ENCODE assay signal across 10 cellular contexts in the genomic region with DNA sequence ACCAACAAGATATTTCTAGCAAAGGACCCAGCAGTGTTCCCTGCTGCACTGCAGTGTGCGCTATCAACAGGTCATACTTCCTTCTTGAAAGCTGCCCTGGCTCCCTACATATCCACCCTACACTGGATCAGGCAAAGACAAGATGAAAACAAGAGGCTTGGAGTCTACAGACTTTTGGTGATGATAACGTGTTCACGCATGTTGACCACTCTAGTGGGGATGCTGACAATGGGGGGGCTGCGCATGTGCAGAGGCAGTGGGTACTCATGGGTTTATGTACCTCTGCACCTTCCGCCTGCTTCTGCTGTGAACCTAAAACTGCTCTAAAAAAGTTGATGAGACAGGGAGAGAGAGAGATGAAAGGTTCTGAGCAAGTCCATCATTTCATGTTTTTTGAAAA. TPM values are rescaled to one million over a fixed set of nuclear protein-coding genes. Genes with fewer than 3 reads are reported as not detected.
DNase-seq lines count a peak whose midpoint lies in the region; ATAC-seq and TF ChIP-seq lines count a peak whose summit lies in the region.
"Had no signal": no experiment of that assay in that cellular context is flagged by ENCODE, and none has a peak within 500 bp of the region (broad histone marks: within the 10 kb centered on the region; RNA-seq: fewer than 3 reads in every experiment).

No MANE protein-coding gene starts in this region.

- H3K4me3 Mint-ChIP-seq in activated CD4-positive, alpha-beta T cell treated with anti-CD3 and anti-CD28 coated beads, Interleukin-2, amount 10 ng/mL, durations not matched to agents 24 days and 14 days, result peak overlapping the region; percentile 92
- H3K4me3 Mint-ChIP-seq in activated T-helper 2 cell treated with anti-CD3 and anti-CD28 coated beads, Interferon-gamma antibody, Interleukin-2, Interleukin-4, amounts not matched to agents 10 μg/mL and 5 μg/mL and 100 μg/mL, durations not matched to agents 14 hours and 24 hours and 36 hours (ENCODE audit: low read depth), result peak overlapping the region; percentile 98

- peak overlapping the region in 4 of 5 donors; percentile 64 to 100 (median 82) for H3K27ac ChIP-seq in stomach
- H3K27ac ChIP-seq: parathyroid adenoma had no signal

- H3K27me3 Mint-ChIP-seq in activated CD4-positive, alpha-beta T cell treated with anti-CD3 and anti-CD28 coated beads, Interleukin-2, amount 10 ng/mL, durations not matched to agents 24 days and 14 days, result no peaks in the 10 kb centered on the region
- H3K27me3 Mint-ChIP-seq in activated T-helper 2 cell treated with anti-CD3 and anti-CD28 coated beads, Interferon-gamma antibody, Interleukin-2, Interleukin-4, amounts not matched to agents 10 μg/mL and 5 μg/mL and 100 μg/mL, durations not matched to agents 14 hours and 24 hours and 36 hours (ENCODE audit: low read depth), result no peaks in the 10 kb centered on the region

- TF ChIP-seq POLR2A in stomach (IDR thresholded peaks at IDR 0.05), result no peak

- H3K9me3 Mint-ChIP-seq in activated CD4-positive, alpha-beta T cell treated with anti-CD3 and anti-CD28 coated beads, Interleukin-2, amount 10 ng/mL, durations not matched to agents 24 days and 14 days, result no peaks in the 10 kb centered on the region
- no peaks in the 10 kb centered on the region for H3K9me3 Mint-ChIP-seq in activated T-helper 2 cell treated with anti-CD3 and anti-CD28 coated beads, Interferon-gamma antibody, Interleukin-2, Interleukin-4, amounts not matched to agents 10 μg/mL and 5 μg/mL and 100 μg/mL, durations not matched to agents 14 hours and 24 hours and 36 hours

- no peak for TF ChIP-seq EP300 in stomach (IDR thresholded peaks at IDR 0.05)

- H3K27ac Mint-ChIP-seq in activated CD4-positive, alpha-beta T cell treated with anti-CD3 and anti-CD28 coated beads, Interleukin-2, amount 10 ng/mL, durations not matched to agents 24 days and 14 days, result peak overlapping the region; percentile 77
- H3K27ac Mint-ChIP-seq in activated T-helper 2 cell treated with anti-CD3 and anti-CD28 coated beads, Interferon-gamma antibody, Interleukin-2, Interleukin-4, amounts not matched to agents 10 μg/mL and 5 μg/mL and 100 μg/mL, durations not matched to agents 14 hours and 24 hours and 36 hours, result peak overlapping the region; percentile 53

- peaks cover 97% of the 10 kb centered on the region for H3K36me3 Mint-ChIP-seq in activated CD4-positive, alpha-beta T cell treated with anti-CD3 and anti-CD28 coated beads, Interleukin-2, amount 10 ng/mL, durations not matched to agents 24 days and 14 days (ENCODE audit: low read depth)
- peaks cover 94% of the 10 kb centered on the region for H3K36me3 Mint-ChIP-seq in activated T-helper 2 cell treated with anti-CD3 and anti-CD28 coated beads, Interferon-gamma antibody, Interleukin-2, Interleukin-4, amounts not matched to agents 10 μg/mL and 5 μg/mL and 100 μg/mL, durations not matched to agents 14 hours and 24 hours and 36 hours (ENCODE audit: low read depth)

- peaks cover 42 to 77% (median 58%) of the 10 kb centered on the region in 4 donors for H3K4me1 ChIP-seq in stomach

- no peak for DNase-seq in activated CD4-positive, alpha-beta T cell treated with anti-CD3 and anti-CD28 coated beads, Interleukin-2, amount 10 ng/mL, durations not matched to agents 24 days and 14 days
- DNase-seq in activated CD4-positive, alpha-beta T cell treated with anti-CD3 and anti-CD28 coated beads, Interleukin-2, amount 50 U/mL, for 1 hour, result no peak
- DNase-seq in activated T-helper 2 cell treated with anti-CD3 and anti-CD28 coated beads, Interferon-gamma antibody, Interleukin-2, Interleukin-4, amounts not matched to agents 10 μg/mL and 5 μg/mL and 100 μg/mL, durations not matched to agents 14 hours and 24 hours and 36 hours (ENCODE audit: low spot score), result no peak
- DNase-seq in stomach (no peak), HPDE6-E6E7 (ENCODE audit: extremely low spot score) (no peak), inferior parietal cortex (ENCODE audit: extremely low spot score) (no peak)
- DNase-seq: effector CD8-positive, alpha-beta T cell had no signal

- H3K36me3 ChIP-seq in stomach, result peaks cover 65 to 78% (median 71%) of the 10 kb centered on the region in 4 donors

- H3K4me3 ChIP-seq in iPS-18c (ENCODE audit: insufficient read depth, low read depth, low read length) (peak overlapping the region; percentile 26; the same call in 1 of the 2 replicates), stomach (peak overlapping the region in 2 of 4 donors; percentile 11 to 20)

- no peaks in the 10 kb centered on the region for H3K27me3 ChIP-seq in stomach

- ATAC-seq in GM18870 (IDR thresholded peaks at IDR 0.05; ENCODE audit: unreplicated experiment), result no peak

- no peak for TF ChIP-seq CTCF in stomach (IDR thresholded peaks at IDR 0.05)

- peaks cover 61% of the 10 kb centered on the region for H3K4me1 Mint-ChIP-seq in activated CD4-positive, alpha-beta T cell treated with anti-CD3 and anti-CD28 coated beads, Interleukin-2, amount 10 ng/mL, durations not matched to agents 24 days and 14 days
- H3K4me1 Mint-ChIP-seq in activated T-helper 2 cell treated with anti-CD3 and anti-CD28 coated beads, Interferon-gamma antibody, Interleukin-2, Interleukin-4, amounts not matched to agents 10 μg/mL and 5 μg/mL and 100 μg/mL, durations not matched to agents 14 hours and 24 hours and 36 hours (ENCODE audit: low read depth), result peaks cover 54% of the 10 kb centered on the region

- H3K9me3 ChIP-seq in iPS-18c (ENCODE audit: control insufficient read depth, insufficient read depth, low read length) (no peaks in the 10 kb centered on the region), stomach (no peaks in the 10 kb centered on the region)

- WGBS in stomach, 5 donors, result 87 to 91% (median 88%) methylated on average over 5 of the region's 5 CpGs

- intact Hi-C loops in activated CD4-positive, alpha-beta T cell treated with anti-CD3 and anti-CD28 coated beads, Interleukin-2, amount 10 ng/mL, durations not matched to agents 24 days and 14 days (cut with micrococcal nuclease), result loop anchor here (2.0 to 5.0 kb wide), 2 partner anchors 14 to 114 kb away; no protein-coding TSS in a partner anchor
- intact Hi-C loops in activated T-helper 2 cell treated with anti-CD3 and anti-CD28 coated beads, Interferon-gamma antibody, Interleukin-2, Interleukin-4, amounts not matched to agents 10 μg/mL and 5 μg/mL and 100 μg/mL, durations not matched to agents 14 hours and 24 hours and 36 hours (cut with micrococcal nuclease), result loop anchor here (10.0 kb wide), 1 partner anchor 58 kb away; a partner anchor contains a TSS
- intact Hi-C loops in stomach (cut with DNase I; ENCODE audit: low total_unique reads), result no loop called here

RNA-seq across cellular contexts. Expression of a gene that starts 5.5 kb away (rescaled TPM):
- total RNA-seq in activated CD4-positive, alpha-beta T cell treated with anti-CD3 and anti-CD28 coated beads, Interleukin-2, amount 10 ng/mL, durations not matched to agents 24 days and 14 days, result 3,899 and 3,999 TPM in 2 replicates
- 3,630 and 3,637 TPM in 2 replicates for total RNA-seq in activated T-helper 2 cell treated with anti-CD3 and anti-CD28 coated beads, Interferon-gamma antibody, Interleukin-2, Interleukin-4, amounts not matched to agents 10 μg/mL and 5 μg/mL and 100 μg/mL, durations not matched to agents 14 hours and 24 hours and 36 hours
- total RNA-seq in stomach, result 100 to 1,000 TPM; 206 to 463 (median 362) TPM
- 100 to 1,000 TPM; 271 to 577 (median 338) TPM for polyA plus RNA-seq in stomach

RNA-seq across cellular contexts. Expression of a gene that starts 55.6 kb away (rescaled TPM):
- total RNA-seq in activated CD4-positive, alpha-beta T cell treated with anti-CD3 and anti-CD28 coated beads, Interleukin-2, amount 10 ng/mL, durations not matched to agents 24 days and 14 days, result 69.3 and 85.6 TPM in 2 replicates
- 139 and 154 TPM in 2 replicates for total RNA-seq in activated T-helper 2 cell treated with anti-CD3 and anti-CD28 coated beads, Interferon-gamma antibody, Interleukin-2, Interleukin-4, amounts not matched to agents 10 μg/mL and 5 μg/mL and 100 μg/mL, durations not matched to agents 14 hours and 24 hours and 36 hours
- total RNA-seq in stomach, result 100 to 1,000 TPM in 2 of 5 donors, 10 to 100 TPM in 3; 75.0 to 198 (median 99.2) TPM
- 10 to 100 TPM; 15.6 to 21.6 (median 18.0) TPM for polyA plus RNA-seq in stomach
